8 cellular contexts compared by ENCODE assay signal in the genomic region with DNA sequence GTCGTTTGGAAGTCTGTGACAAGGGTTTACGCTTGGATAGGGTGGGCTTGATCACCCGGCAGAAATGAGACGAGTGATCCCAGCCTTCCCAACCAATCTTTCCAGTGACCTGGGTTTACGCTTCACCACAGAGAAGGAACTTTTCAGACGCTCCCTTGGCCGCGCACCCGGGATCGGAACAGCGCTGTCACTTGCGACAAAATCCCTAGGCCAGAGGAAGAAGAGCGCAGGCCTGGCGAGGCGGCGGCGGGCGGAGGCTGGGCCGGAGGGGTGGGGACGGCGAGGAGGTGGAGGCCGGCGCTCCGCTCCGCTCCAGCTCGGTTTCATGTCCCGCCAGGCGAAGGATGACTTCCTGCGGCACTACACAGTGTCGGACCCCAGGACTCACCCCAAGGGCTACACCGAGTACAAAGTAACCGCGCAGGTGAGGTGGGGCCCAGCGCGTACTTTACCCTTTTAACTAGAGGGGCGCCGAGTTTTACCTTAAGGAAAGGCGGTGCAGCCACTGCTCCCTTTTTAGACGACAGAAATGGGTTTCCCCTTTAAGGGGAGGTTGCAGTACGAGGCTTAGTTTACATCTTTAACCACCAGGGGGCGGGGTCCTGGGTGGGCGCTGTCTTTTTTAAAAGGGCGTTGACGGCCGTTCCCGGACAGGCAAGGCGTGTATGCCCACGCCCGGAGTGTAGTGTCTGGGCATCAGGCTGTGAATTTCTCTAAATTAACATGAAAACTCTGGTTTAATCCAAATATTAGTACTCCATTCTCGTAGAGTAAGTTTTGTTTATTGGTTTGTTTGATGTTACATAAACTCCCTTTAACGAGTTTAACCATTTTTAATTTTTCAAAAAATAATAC. TPM values are rescaled to one million over a fixed set of nuclear protein-coding genes. Genes with fewer than 3 reads are reported as not detected.
DNase-seq lines count a peak whose midpoint lies in the region; ATAC-seq and TF ChIP-seq lines count a peak whose summit lies in the region.

A gene with protein sequence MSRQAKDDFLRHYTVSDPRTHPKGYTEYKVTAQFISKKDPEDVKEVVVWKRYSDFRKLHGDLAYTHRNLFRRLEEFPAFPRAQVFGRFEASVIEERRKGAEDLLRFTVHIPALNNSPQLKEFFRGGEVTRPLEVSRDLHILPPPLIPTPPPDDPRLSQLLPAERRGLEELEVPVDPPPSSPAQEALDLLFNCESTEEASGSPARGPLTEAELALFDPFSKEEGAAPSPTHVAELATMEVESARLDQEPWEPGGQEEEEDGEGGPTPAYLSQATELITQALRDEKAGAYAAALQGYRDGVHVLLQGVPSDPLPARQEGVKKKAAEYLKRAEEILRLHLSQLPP (plus strand): TSS at position 227 of the 855 bp plus-strand sequence. CDS start 99 bp downstream, at position 326.

- H3K4me3 Mint-ChIP-seq in WTC11: peak within 1 kb of the TSS; percentile 67

- ATAC-seq in GM18909 (IDR thresholded peaks at IDR 0.05; ENCODE audit: poor library complexity, unreplicated experiment) (peak; percentile 89), HG03175 (IDR thresholded peaks at IDR 0.05; ENCODE audit: unreplicated experiment) (peak; percentile 87), WTC11 (peak; percentile 86)

- POLR2A ChIA-PET in WTC11 (lab: Charles Lee): no interaction called here

- 0 out of 2 replicates have a peak within 1 kb of the TSS, but pooled peaks have one; percentile 44 for H3K27ac Mint-ChIP-seq in WTC11

- peak within 1 kb of the TSS; percentile 78 for H3K4me3 ChIP-seq in AG09309 (ENCODE audit: control insufficient read depth, low read depth, low read length)
- H3K4me3 ChIP-seq in cardiac fibroblast (replicated peaks in 1 of 2; ENCODE audit: low read depth in 2 of 2, low read length in 2 of 2): peak within 1 kb of the TSS; percentile 68 to 73

- DNase-seq in AG09309 (ENCODE audit: low read depth): peak; percentile 87
- DNase-seq in NCI-H2227 treated with DMSO at 0.1 percent for 48 hours (lab: John Stamatoyannopoulos, UW): peak; percentile 98
- DNase-seq in WTC11 (ENCODE audit: low spot score): peak; percentile 89
- DNase-seq in cardiac fibroblast (ENCODE audit: low read depth in 2 of 2): peak; percentile 98 to 99
- DNase-seq in inferior parietal cortex (ENCODE audit: extremely low spot score): peak; percentile 97
- peak; percentile 80 to 84 for DNase-seq in stimulated activated CD4-positive, alpha-beta T cell treated with anti-CD3 and anti-CD28 coated beads, Interleukin-12 subunit alpha, Interleukin-12 subunit beta, amount 100 ng/mL, for 24 hours (ENCODE audit: low read depth in 2 of 2)

- no peaks in the 10 kb centered on the region for H3K9me3 Mint-ChIP-seq in WTC11

- H3K4me1 Mint-ChIP-seq in WTC11: peaks cover 9% of the 10 kb centered on the region

- H3K36me3 Mint-ChIP-seq in WTC11: no peaks in the 10 kb centered on the region

- peak; percentile 68 for TF ChIP-seq CTCF in AG09309 (IDR thresholded peaks at IDR 0.05; ENCODE audit: control insufficient read depth, insufficient read depth, low read depth, low read length, missing control alignments)
- peak; percentile 74; the same call in 1 of the 2 replicates for TF ChIP-seq CTCF in WTC11 (IDR thresholded peaks at IDR 0.05)
- TF ChIP-seq CTCF in cardiac fibroblast (IDR thresholded peaks at IDR 0.05; ENCODE audit: low read depth, low read length): peak; percentile 68

- peaks cover 5% of the 10 kb centered on the region for H3K27me3 Mint-ChIP-seq in WTC11 (ENCODE audit: low read depth)

- CTCF ChIA-PET in WTC11 (lab: Charles Lee): interaction anchor here (0.7 to 3.6 kb wide), 6 partner anchors 13 to 178 kb away, joined by 3 to 23 read pairs (median 4); a partner anchor contains a TSS

TF ChIP-seq in WTC11, 78 proteins besides CTCF, POLR2A, EP300 and RAD21 (continues in another document):
- TF ChIP-seq, protein P1, sequence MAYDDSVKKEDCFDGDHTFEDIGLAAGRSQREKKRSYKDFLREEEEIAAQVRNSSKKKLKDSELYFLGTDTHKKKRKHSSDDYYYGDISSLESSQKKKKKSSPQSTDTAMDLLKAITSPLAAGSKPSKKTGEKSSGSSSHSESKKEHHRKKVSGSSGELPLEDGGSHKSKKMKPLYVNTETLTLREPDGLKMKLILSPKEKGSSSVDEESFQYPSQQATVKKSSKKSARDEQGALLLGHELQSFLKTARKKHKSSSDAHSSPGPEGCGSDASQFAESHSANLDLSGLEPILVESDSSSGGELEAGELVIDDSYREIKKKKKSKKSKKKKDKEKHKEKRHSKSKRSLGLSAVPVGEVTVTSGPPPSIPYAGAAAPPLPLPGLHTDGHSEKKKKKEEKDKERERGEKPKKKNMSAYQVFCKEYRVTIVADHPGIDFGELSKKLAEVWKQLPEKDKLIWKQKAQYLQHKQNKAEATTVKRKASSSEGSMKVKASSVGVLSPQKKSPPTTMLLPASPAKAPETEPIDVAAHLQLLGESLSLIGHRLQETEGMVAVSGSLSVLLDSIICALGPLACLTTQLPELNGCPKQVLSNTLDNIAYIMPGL (CRISPR knock-in tag; IDR thresholded peaks at IDR 0.05): peak; percentile 55; the same call in 1 of the 2 replicates
- TF ChIP-seq, protein P2, sequence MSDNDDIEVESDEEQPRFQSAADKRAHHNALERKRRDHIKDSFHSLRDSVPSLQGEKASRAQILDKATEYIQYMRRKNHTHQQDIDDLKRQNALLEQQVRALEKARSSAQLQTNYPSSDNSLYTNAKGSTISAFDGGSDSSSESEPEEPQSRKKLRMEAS (CRISPR knock-in tag; IDR thresholded peaks at IDR 0.05): peak; percentile 85; the same call in 1 of the 2 replicates
- no peak for TF ChIP-seq NFATC4 (CRISPR knock-in tag; IDR thresholded peaks at IDR 0.05)
- TF ChIP-seq FOXP1 (CRISPR knock-in tag; IDR thresholded peaks at IDR 0.05; ENCODE audit: borderline replicate concordance): peak; percentile 81; the same call in 1 of the 2 replicates
- 0 out of 2 replicates have a peak, but pooled peaks have one; percentile 32 for TF ChIP-seq MYBL2 (CRISPR knock-in tag; IDR thresholded peaks at IDR 0.05)
- TF ChIP-seq, protein P3, sequence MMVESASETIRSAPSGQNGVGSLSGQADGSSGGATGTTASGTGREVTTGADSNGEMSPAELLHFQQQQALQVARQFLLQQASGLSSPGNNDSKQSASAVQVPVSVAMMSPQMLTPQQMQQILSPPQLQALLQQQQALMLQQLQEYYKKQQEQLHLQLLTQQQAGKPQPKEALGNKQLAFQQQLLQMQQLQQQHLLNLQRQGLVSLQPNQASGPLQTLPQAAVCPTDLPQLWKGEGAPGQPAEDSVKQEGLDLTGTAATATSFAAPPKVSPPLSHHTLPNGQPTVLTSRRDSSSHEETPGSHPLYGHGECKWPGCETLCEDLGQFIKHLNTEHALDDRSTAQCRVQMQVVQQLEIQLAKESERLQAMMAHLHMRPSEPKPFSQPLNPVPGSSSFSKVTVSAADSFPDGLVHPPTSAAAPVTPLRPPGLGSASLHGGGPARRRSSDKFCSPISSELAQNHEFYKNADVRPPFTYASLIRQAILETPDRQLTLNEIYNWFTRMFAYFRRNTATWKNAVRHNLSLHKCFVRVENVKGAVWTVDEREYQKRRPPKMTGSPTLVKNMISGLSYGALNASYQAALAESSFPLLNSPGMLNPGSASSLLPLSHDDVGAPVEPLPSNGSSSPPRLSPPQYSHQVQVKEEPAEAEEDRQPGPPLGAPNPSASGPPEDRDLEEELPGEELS (CRISPR knock-in tag; IDR thresholded peaks at IDR 0.05): 0 out of 2 replicates have a peak, but pooled peaks have one; percentile 36
- TF ChIP-seq ETV6 (CRISPR knock-in tag; IDR thresholded peaks at IDR 0.05): peak; percentile 31; the same call in 1 of the 2 replicates
- TF ChIP-seq, protein P4, sequence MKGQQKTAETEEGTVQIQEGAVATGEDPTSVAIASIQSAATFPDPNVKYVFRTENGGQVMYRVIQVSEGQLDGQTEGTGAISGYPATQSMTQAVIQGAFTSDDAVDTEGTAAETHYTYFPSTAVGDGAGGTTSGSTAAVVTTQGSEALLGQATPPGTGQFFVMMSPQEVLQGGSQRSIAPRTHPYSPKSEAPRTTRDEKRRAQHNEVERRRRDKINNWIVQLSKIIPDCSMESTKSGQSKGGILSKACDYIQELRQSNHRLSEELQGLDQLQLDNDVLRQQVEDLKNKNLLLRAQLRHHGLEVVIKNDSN (CRISPR knock-in tag; IDR thresholded peaks at IDR 0.05): peak; percentile 26; the same call in 1 of the 2 replicates
- TF ChIP-seq NFE2L1 (CRISPR knock-in tag; IDR thresholded peaks at IDR 0.05): peak; percentile 17; the same call in 1 of the 2 replicates
- 0 out of 2 replicates have a peak, but pooled peaks have one; percentile 37 for TF ChIP-seq RELA (CRISPR knock-in tag; IDR thresholded peaks at IDR 0.05; ENCODE audit: borderline replicate concordance)
- TF ChIP-seq, protein P5, sequence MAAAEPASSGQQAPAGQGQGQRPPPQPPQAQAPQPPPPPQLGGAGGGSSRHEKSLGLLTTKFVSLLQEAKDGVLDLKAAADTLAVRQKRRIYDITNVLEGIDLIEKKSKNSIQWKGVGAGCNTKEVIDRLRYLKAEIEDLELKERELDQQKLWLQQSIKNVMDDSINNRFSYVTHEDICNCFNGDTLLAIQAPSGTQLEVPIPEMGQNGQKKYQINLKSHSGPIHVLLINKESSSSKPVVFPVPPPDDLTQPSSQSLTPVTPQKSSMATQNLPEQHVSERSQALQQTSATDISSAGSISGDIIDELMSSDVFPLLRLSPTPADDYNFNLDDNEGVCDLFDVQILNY (CRISPR knock-in tag; IDR thresholded peaks at IDR 0.05): 0 out of 2 replicates have a peak, but pooled peaks have one; percentile 62

RNA-seq across cellular contexts. Expression of the gene that starts here (rescaled TPM):
- 16.7 to 19.6 TPM (median 17.6 TPM) in 3 replicates for total RNA-seq in WTC11 (2021)

Comparison
In these comparisons a context has a peak if more than half of its experiments do, and no peak if none do; other contexts are left out.
1. Peak in every context shown above with its lines: DNase-seq, ATAC-seq and H3K4me3 ChIP-seq.